1 cellular context compared by ENCODE assay signal in genomic region chr4:170697845-170698244, GRCh38.
TF ChIP-seq lines count a peak whose summit lies in the region.

No MANE protein-coding gene starts in this region.

TF ChIP-seq in GM12878, 131 proteins besides CTCF, POLR2A, EP300 and RAD21 (continued from another document):
- TF ChIP-seq ATF2 (IDR thresholded peaks at IDR 0.05; ENCODE audit: low read length) (0 out of 2 replicates have a peak, but pooled peaks have one; percentile 2), E2F8 (IDR thresholded peaks at IDR 0.05; ENCODE audit: low read depth, partially characterized antibody) (no peak), ZBTB4 (CRISPR knock-in tag; IDR thresholded peaks at IDR 0.05) (no peak)
TF ChIP-seq in GM12878: peak in this region for 3.
